Comparison of ENCODE assay signal across 1 cellular context in the genomic region with DNA sequence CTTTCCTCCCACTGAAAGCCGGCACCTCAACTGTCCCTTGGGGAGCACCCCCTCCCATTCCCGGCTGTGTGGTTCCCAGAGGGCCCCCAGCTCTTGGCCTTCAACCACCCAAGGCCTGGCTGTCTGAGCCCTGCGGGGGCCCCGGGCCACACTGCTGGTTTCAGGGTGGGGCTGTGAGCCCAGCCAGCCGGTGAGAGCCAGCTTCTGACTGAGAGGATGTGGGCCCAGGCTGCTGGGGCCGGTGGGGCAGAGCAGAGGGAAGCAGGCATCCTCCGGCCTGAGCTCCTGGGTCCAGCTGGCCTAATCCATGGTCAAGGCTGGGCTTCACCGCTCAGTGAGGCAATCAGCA.
A peak's percentile ranks its signal among the peaks of the same experiment; 100 is the strongest.
TF ChIP-seq lines count a peak whose summit lies in the region.

No MANE protein-coding gene starts in this region.

TF ChIP-seq in HepG2, 621 proteins besides CTCF, POLR2A, EP300 and RAD21 (continued from another document):
- TF ChIP-seq ZNF691 (CRISPR knock-in tag; IDR thresholded peaks at IDR 0.05; ENCODE audit: borderline replicate concordance, low read depth) = no peak
- TF ChIP-seq ESRRA (CRISPR knock-in tag; IDR thresholded peaks at IDR 0.05; ENCODE audit: low read depth) = no peak
- TF ChIP-seq ZNF292 (CRISPR knock-in tag; IDR thresholded peaks at IDR 0.05; ENCODE audit: borderline replicate concordance, low read depth) = peak; percentile 40; the same call in 1 of the 2 replicates
- TF ChIP-seq CEBPB (IDR thresholded peaks at IDR 0.05; ENCODE audit: borderline replicate concordance, low read depth, low read length) = peak; percentile 8; the same call in 1 of the 2 replicates
- TF ChIP-seq HNF4G (IDR thresholded peaks at IDR 0.05; ENCODE audit: borderline replicate concordance, low read depth, low read length) = no peak
- peak; percentile 20; the same call in 1 of the 2 replicates for TF ChIP-seq HNF4G (CRISPR knock-in tag; IDR thresholded peaks at IDR 0.05; ENCODE audit: borderline replicate concordance, low read depth)
- TF ChIP-seq ZNF580 (CRISPR knock-in tag; IDR thresholded peaks at IDR 0.05; ENCODE audit: borderline replicate concordance, low read depth) = no peak
- peak; percentile 14 for TF ChIP-seq ZSCAN21 (CRISPR knock-in tag; IDR thresholded peaks at IDR 0.05; ENCODE audit: borderline replicate concordance)
- 0 out of 2 replicates have a peak, but pooled peaks have one; percentile 34 for TF ChIP-seq ZNF333 (CRISPR knock-in tag; IDR thresholded peaks at IDR 0.05; ENCODE audit: borderline replicate concordance)
- peak; percentile 4; the same call in 1 of the 2 replicates for TF ChIP-seq RARA (CRISPR knock-in tag; IDR thresholded peaks at IDR 0.05)
- TF ChIP-seq, protein P1, sequence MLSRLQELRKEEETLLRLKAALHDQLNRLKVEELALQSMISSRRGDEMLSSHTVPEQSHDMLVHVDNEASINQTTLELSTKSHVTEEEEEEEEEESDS (CRISPR knock-in tag; IDR thresholded peaks at IDR 0.05; ENCODE audit: borderline replicate concordance) = 0 out of 2 replicates have a peak, but pooled peaks have one; percentile 6
- no peak for TF ChIP-seq KLF11 (CRISPR knock-in tag; IDR thresholded peaks at IDR 0.05)
- TF ChIP-seq ATF6 (CRISPR knock-in tag; conservative IDR thresholded peaks at IDR 0.05) = no peak
- TF ChIP-seq, protein P2, sequence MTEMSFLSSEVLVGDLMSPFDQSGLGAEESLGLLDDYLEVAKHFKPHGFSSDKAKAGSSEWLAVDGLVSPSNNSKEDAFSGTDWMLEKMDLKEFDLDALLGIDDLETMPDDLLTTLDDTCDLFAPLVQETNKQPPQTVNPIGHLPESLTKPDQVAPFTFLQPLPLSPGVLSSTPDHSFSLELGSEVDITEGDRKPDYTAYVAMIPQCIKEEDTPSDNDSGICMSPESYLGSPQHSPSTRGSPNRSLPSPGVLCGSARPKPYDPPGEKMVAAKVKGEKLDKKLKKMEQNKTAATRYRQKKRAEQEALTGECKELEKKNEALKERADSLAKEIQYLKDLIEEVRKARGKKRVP (CRISPR knock-in tag; IDR thresholded peaks at IDR 0.05) = no peak
- peak; percentile 56 for TF ChIP-seq AGO1 (IDR thresholded peaks at IDR 0.05; ENCODE audit: low read depth, low read length, poor library complexity, severe bottlenecking)
- TF ChIP-seq CBX5 (CRISPR knock-in tag; IDR thresholded peaks at IDR 0.05; ENCODE audit: borderline replicate concordance) = 0 out of 2 replicates have a peak, but pooled peaks have one; percentile 8
- 0 out of 2 replicates have a peak, but pooled peaks have one; percentile 11 for TF ChIP-seq ZNF451 (CRISPR knock-in tag; IDR thresholded peaks at IDR 0.05)
- no peak for TF ChIP-seq GZF1 (CRISPR knock-in tag; IDR thresholded peaks at IDR 0.05)
- 0 out of 2 replicates have a peak, but pooled peaks have one; percentile 26 for TF ChIP-seq ZBTB2 (CRISPR knock-in tag; IDR thresholded peaks at IDR 0.05; ENCODE audit: low read depth)
